Comparison of ENCODE assay signal across 13 cellular contexts in the genomic region with DNA sequence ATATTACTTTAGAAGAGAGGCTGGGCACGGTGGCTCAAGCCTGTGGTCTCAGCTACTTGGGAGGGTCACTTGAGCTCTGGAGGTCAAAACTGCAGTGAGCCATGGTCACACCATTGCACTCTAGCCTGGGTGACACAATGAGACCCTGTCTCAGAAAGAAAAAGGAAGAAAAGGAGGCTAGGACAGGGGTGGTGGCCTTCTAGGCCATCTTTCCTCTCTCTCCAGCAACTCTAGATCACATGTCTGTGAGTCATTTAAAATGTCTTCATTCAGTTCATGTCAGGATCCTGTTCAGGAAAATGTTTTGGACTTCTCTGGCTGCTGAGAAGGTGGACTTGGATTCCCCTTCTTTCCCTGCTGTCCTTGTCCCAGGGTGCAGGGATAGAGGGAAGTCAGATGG. TPM values are rescaled to one million over a fixed set of nuclear protein-coding genes. Genes with fewer than 3 reads are reported as not detected.
A peak's percentile ranks its signal among the peaks of the same experiment; 100 is the strongest.
DNase-seq lines count a peak whose midpoint lies in the region; ATAC-seq and TF ChIP-seq lines count a peak whose summit lies in the region.
"Had no signal": no experiment of that assay in that cellular context is flagged by ENCODE, and none has a peak within 500 bp of the region (broad histone marks: within the 10 kb centered on the region; RNA-seq: fewer than 3 reads in every experiment).

No MANE protein-coding gene starts in this region.

- no peak overlapping the region for H4K8ac ChIP-seq in mesenchymal stem cell (ENCODE audit: low read length)

- TF ChIP-seq CTCF in natural killer cell (IDR thresholded peaks at IDR 0.05) (no peak), cardiac fibroblast (IDR thresholded peaks at IDR 0.05; ENCODE audit: low read depth, low read length) (no peak), upper lobe of right lung (IDR thresholded peaks at IDR 0.05) (no peak), GM20000 (IDR thresholded peaks at IDR 0.05; ENCODE audit: extremely low read depth, missing control alignments) (no peak)

- WGBS in mesenchymal stem cell: 66% methylated on average over 1 of the region's 1 CpG

- H2BK15ac ChIP-seq in mesenchymal stem cell (ENCODE audit: low read depth, poor library complexity, severe bottlenecking): peak overlapping the region; percentile 8

- no peaks in the 10 kb centered on the region for H3K9me3 Mint-ChIP-seq in natural killer cell treated with Interleukin-12 subunit alpha and Interleukin-12 subunit beta and Interleukin-15 and Interleukin-18, amount 100 ng/mL, for 72 hours
- no peaks in the 10 kb centered on the region for H3K9me3 Mint-ChIP-seq in natural killer cell
- H3K9me3 Mint-ChIP-seq: activated CD4-positive, alpha-beta memory T cell treated with anti-CD3 and anti-CD28 coated beads for 36 hours; CD4-positive, CD25-positive, alpha-beta regulatory T cell had no signal

- no peak overlapping the region for H2BK120ac ChIP-seq in mesenchymal stem cell (ENCODE audit: low read depth, low read length)

- H3K4me1 Mint-ChIP-seq in natural killer cell treated with Interleukin-12 subunit alpha and Interleukin-12 subunit beta and Interleukin-15 and Interleukin-18, amount 100 ng/mL, for 72 hours (ENCODE audit: low read depth in 2 of 2): peaks cover 25 to 38% of the 10 kb centered on the region in 2 donors
- H3K4me1 Mint-ChIP-seq in natural killer cell: peaks cover 0 to 5% of the 10 kb centered on the region in 2 donors

- peak overlapping the region in 1 of 2 experiments; percentile 4 for H2BK12ac ChIP-seq in mesenchymal stem cell (ENCODE audit: low read length in 2 of 2)

- peak overlapping the region; percentile 73 to 81 for H3K18ac ChIP-seq in mesenchymal stem cell (ENCODE audit: low read depth in 1 of 2, low read length in 2 of 2)

- peak overlapping the region; percentile 40 for H3K4me3 Mint-ChIP-seq in natural killer cell treated with Interleukin-12 subunit alpha and Interleukin-12 subunit beta and Interleukin-15 and Interleukin-18, amount 100 ng/mL, for 72 hours
- no peak overlapping the region for H3K4me3 Mint-ChIP-seq in natural killer cell
- H3K4me3 Mint-ChIP-seq: activated CD4-positive, alpha-beta memory T cell treated with anti-CD3 and anti-CD28 coated beads for 36 hours; CD4-positive, CD25-positive, alpha-beta regulatory T cell had no signal

- H3K79me1 ChIP-seq in mesenchymal stem cell (replicated peaks; ENCODE audit: low read length, poor library complexity, severe bottlenecking): peaks cover 31% of the 10 kb centered on the region

- H3K27ac ChIP-seq in mesenchymal stem cell (ENCODE audit: low read length, poor library complexity, severe bottlenecking) (peak overlapping the region; percentile 91), upper lobe of right lung (peak overlapping the region; percentile 48)

- intact Hi-C loops in natural killer cell (cut with micrococcal nuclease) (no loop called here), upper lobe of right lung (cut with DNase I) (no loop called here)

- no peak overlapping the region for H4K91ac ChIP-seq in mesenchymal stem cell (ENCODE audit: low read length)

- H3K36me3 ChIP-seq in mesenchymal stem cell (ENCODE audit: control insufficient read depth in 1 of 2, insufficient read depth in 2 of 2, low read depth in 1 of 2, low read length in 2 of 2): peaks cover 12 to 54% of the 10 kb centered on the region in 2 experiments
- peaks cover 38% of the 10 kb centered on the region for H3K36me3 ChIP-seq in upper lobe of right lung

- no peak overlapping the region for H3K27ac Mint-ChIP-seq in natural killer cell treated with Interleukin-12 subunit alpha and Interleukin-12 subunit beta and Interleukin-15 and Interleukin-18, amount 100 ng/mL, for 72 hours
- no peak overlapping the region for H3K27ac Mint-ChIP-seq in natural killer cell
- H3K27ac Mint-ChIP-seq: activated CD4-positive, alpha-beta memory T cell treated with anti-CD3 and anti-CD28 coated beads for 36 hours had no signal

- peaks cover 21% of the 10 kb centered on the region for H3K4me1 ChIP-seq in mesenchymal stem cell (ENCODE audit: control insufficient read depth, insufficient read depth, low read depth, low read length)
- peaks cover 39% of the 10 kb centered on the region for H3K4me1 ChIP-seq in upper lobe of right lung
- H3K4me1 ChIP-seq: ascending aorta had no signal

- H3K14ac ChIP-seq in mesenchymal stem cell (ENCODE audit: low read length in 2 of 2): no peak overlapping the region

- H2BK5ac ChIP-seq in mesenchymal stem cell (ENCODE audit: low read depth, low read length, poor library complexity, severe bottlenecking): peak overlapping the region; percentile 77

- H3K9me3 ChIP-seq in mesenchymal stem cell (ENCODE audit: control insufficient read depth, low read length): no peaks in the 10 kb centered on the region
- H3K9me3 ChIP-seq in upper lobe of right lung: no peaks in the 10 kb centered on the region
- H3K9me3 ChIP-seq: ascending aorta had no signal

- H3K27me3 ChIP-seq in mesenchymal stem cell (ENCODE audit: control insufficient read depth in 1 of 2, insufficient read depth in 1 of 2, low read length in 2 of 2) (no peaks in the 10 kb centered on the region), upper lobe of right lung (no peaks in the 10 kb centered on the region)
- H3K27me3 ChIP-seq: ascending aorta had no signal

- H3K9ac ChIP-seq in mesenchymal stem cell (ENCODE audit: low read length): peak overlapping the region; percentile 56

- no peak for ATAC-seq in natural killer cell treated with Interleukin-12 subunit alpha and Interleukin-12 subunit beta and Interleukin-15 and Interleukin-18, amount 100 ng/mL, for 72 hours
- ATAC-seq in natural killer cell (no peak), upper lobe of right lung (peak; percentile 57)

- no peak overlapping the region for H3K23ac ChIP-seq in mesenchymal stem cell (ENCODE audit: low read length in 2 of 2)

- H2AK5ac ChIP-seq in mesenchymal stem cell (ENCODE audit: low read length, severe bottlenecking): peak overlapping the region; percentile 99

- H3K4ac ChIP-seq in mesenchymal stem cell (ENCODE audit: low read depth in 1 of 2, low read length in 2 of 2): peak overlapping the region; percentile 29 to 35

- no peak overlapping the region for H2AFZ ChIP-seq in mesenchymal stem cell (ENCODE audit: low read depth, low read length)

- DNase-seq in natural killer cell treated with Interleukin-12 subunit alpha and Interleukin-12 subunit beta and Interleukin-15 and Interleukin-18, amount 100 ng/mL, for 72 hours (ENCODE audit: low spot score): no peak
- DNase-seq in natural killer cell (no peak), cardiac fibroblast (ENCODE audit: low read depth in 2 of 2) (peak; percentile 25 to 47), mesenchymal stem cell (peak; percentile 70), upper lobe of right lung (no peak), NCI-H1930 (lab: John Stamatoyannopoulos, UW) (no peak), hypothalamus (lab: John Stamatoyannopoulos, UW) (no peak), GM20000 (ENCODE audit: low spot score) (no peak)
- DNase-seq: activated CD4-positive, alpha-beta memory T cell treated with anti-CD3 and anti-CD28 coated beads for 36 hours; head of caudate nucleus; SHP77 treated with DMSO at 0.1 percent for 48 hours had no signal

- H3K4me3 ChIP-seq in cardiac fibroblast (replicated peaks in 1 of 2; ENCODE audit: low read depth in 2 of 2, low read length in 2 of 2) (no peak overlapping the region), mesenchymal stem cell (ENCODE audit: insufficient read depth in 1 of 2, low read depth in 1 of 2, low read length in 2 of 2) (no peak overlapping the region), upper lobe of right lung (no peak overlapping the region)
- H3K4me3 ChIP-seq: ascending aorta had no signal

- H3K27me3 Mint-ChIP-seq in natural killer cell treated with Interleukin-12 subunit alpha and Interleukin-12 subunit beta and Interleukin-15 and Interleukin-18, amount 100 ng/mL, for 72 hours: no peaks in the 10 kb centered on the region
- no peaks in the 10 kb centered on the region for H3K27me3 Mint-ChIP-seq in natural killer cell (ENCODE audit: low read depth in 2 of 2)
- H3K27me3 Mint-ChIP-seq: activated CD4-positive, alpha-beta memory T cell treated with anti-CD3 and anti-CD28 coated beads for 36 hours; CD4-positive, CD25-positive, alpha-beta regulatory T cell had no signal

- peaks cover 25% of the 10 kb centered on the region for H3K36me3 Mint-ChIP-seq in natural killer cell treated with Interleukin-12 subunit alpha and Interleukin-12 subunit beta and Interleukin-15 and Interleukin-18, amount 100 ng/mL, for 72 hours
- peaks cover 27% of the 10 kb centered on the region for H3K36me3 Mint-ChIP-seq in natural killer cell

- H3K4me2 ChIP-seq in mesenchymal stem cell (ENCODE audit: low read length, poor library complexity, severe bottlenecking): no peak overlapping the region

RNA-seq across cellular contexts. Expression of a gene that starts 53.3 kb away (rescaled TPM):
- 10 to 100 TPM; 43.4 to 60.0 TPM for total RNA-seq in natural killer cell treated with Interleukin-12 subunit alpha and Interleukin-12 subunit beta and Interleukin-15 and Interleukin-18, amount 100 ng/mL, for 72 hours
- 10 to 100 TPM; 42.1 to 75.4 (median 51.7) TPM for total RNA-seq in natural killer cell
- 25.2 TPM for polyA plus RNA-seq in mesenchymal stem cell (2013, experiment 1 of 2)
- 25.0 TPM for polyA plus RNA-seq in mesenchymal stem cell (2013, experiment 2 of 2)
- total RNA-seq in upper lobe of right lung: 73.3 TPM

Comparison
In these comparisons a context has a peak if more than half of its experiments do, and no peak if none do; other contexts are left out.
1. DNase-seq: peak in cardiac fibroblast (2 of 2) and mesenchymal stem cell (single experiment); none in natural killer cell treated with Interleukin-12 subunit alpha and Interleukin-12 subunit beta and Interleukin-15 and Interleukin-18, amount 100 ng/mL, for 72 hours (single experiment), natural killer cell (single experiment), upper lobe of right lung (single experiment), NCI-H1930 (0 of 2), hypothalamus (0 of 51) and GM20000 (single experiment).